24 cellular contexts compared by ENCODE assay signal in genomic region chr4:105887508-105887907, GRCh38. TPM values are rescaled to one million over a fixed set of nuclear protein-coding genes. Genes with fewer than 3 reads are reported as not detected.
"Had no signal": no experiment of that assay in that cellular context is flagged by ENCODE, and none has a peak within 500 bp of the region (broad histone marks: within the 10 kb centered on the region; RNA-seq: fewer than 3 reads in every experiment).

No MANE protein-coding gene starts in this region.

- DNase-seq: Kasumi-1, MM.1S, NCI-H1092 treated with DMSO at 0.1 percent for 48 hours, NCI-H1436, NCI-H187, NCI-H2029, NCI-H2081 treated with DMSO at 0.1 percent for 48 hours, NCI-H2171, NCI-H226, NCI-H446, NCI-H510A, NCI-H524 treated with DMSO at 0.1 percent for 48 hours, NCI-H69, NCI-H774, PC-3, SHP77 had no signal

- H3K27ac ChIP-seq: HL-60, KMS-11, RWPE1 had no signal

- ATAC-seq: K562, Panc1, PC-3 had no signal

- H3K4me3 ChIP-seq: K562 had no signal

- H3K4me2 ChIP-seq: KMS-11 had no signal

- H3K9ac ChIP-seq: KMS-11 had no signal

RNA-seq across cellular contexts. Expression of gene NPNT, which starts 7.8 kb away (rescaled TPM):
- total RNA-seq: OCI-LY7, SK-MEL-5 had no signal
- polyA plus RNA-seq: IgD-negative memory B cell, K562 had no signal
